ENCODE assay signal across 8 cellular contexts in the genomic region with DNA sequence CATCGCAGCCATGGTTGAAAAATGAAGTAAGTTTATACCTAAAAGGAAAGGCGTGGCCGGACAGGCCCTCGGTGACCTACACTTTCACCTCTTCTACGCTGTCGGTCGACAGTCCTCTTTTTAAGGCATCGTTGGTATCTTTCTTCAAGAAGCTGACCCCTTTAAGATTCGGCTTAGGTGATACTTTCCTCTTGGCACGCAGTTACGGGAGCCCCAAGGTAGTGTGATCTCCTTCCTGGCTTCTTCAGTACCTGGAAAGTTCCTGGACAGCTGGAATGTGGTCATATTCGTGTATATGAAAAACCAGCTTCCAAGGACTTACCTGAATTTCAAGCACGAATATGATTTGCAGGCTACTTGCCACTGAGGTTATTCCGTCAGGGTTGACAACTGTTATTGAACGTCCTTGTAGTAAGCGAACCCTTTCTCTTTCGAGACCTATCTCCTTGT. TPM values are rescaled to one million over a fixed set of nuclear protein-coding genes. Genes with fewer than 3 reads are reported as not detected.
DNase-seq lines count a peak whose midpoint lies in the region; ATAC-seq and TF ChIP-seq lines count a peak whose summit lies in the region.

No MANE protein-coding gene starts in this region.

- peak; percentile 59 for DNase-seq in activated CD8-positive, alpha-beta memory T cell treated with anti-CD3 and anti-CD28 coated beads for 24 hours
- no peak for DNase-seq in activated CD8-positive, alpha-beta memory T cell treated with anti-CD3 and anti-CD28 coated beads, Interleukin-2, amount 50 U/mL, for 4 hours
- no peak for DNase-seq in activated T-helper 2 cell treated with anti-CD3 and anti-CD28 coated beads, Interferon-gamma antibody, Interleukin-2, Interleukin-4, amounts not matched to agents 10 μg/mL and 5 μg/mL and 100 μg/mL, durations not matched to agents 14 hours and 24 hours and 36 hours (ENCODE audit: low spot score)
- DNase-seq in thyroid gland (no peak), dermis blood vessel endothelial cell (no peak), HK-2 (ENCODE audit: unreplicated experiment) (no peak)

- peak overlapping the region; percentile 22 to 69 (median 62) for H3K4me3 ChIP-seq in liver (ENCODE audit: low read depth in 1 of 3, low read length in 3 of 3)
- peak overlapping the region in 1 of 3 donors; percentile 43 for H3K4me3 ChIP-seq in thyroid gland (replicated peaks in 1 of 3)

- peak overlapping the region; percentile 61 to 88 for H3K9ac ChIP-seq in liver (ENCODE audit: low read depth in 1 of 2, low read length in 2 of 2)

- TF ChIP-seq POLR2A in thyroid gland (IDR thresholded peaks at IDR 0.05): no peak

- H3K9me3 Mint-ChIP-seq in activated T-helper 2 cell treated with anti-CD3 and anti-CD28 coated beads, Interferon-gamma antibody, Interleukin-2, Interleukin-4, amounts not matched to agents 10 μg/mL and 5 μg/mL and 100 μg/mL, durations not matched to agents 14 hours and 24 hours and 36 hours: no peaks in the 10 kb centered on the region

- H3K4me1 ChIP-seq in liver (ENCODE audit: control insufficient read depth in 4 of 4, insufficient read depth in 4 of 4, low read length in 3 of 4) (peaks cover 9 to 20% (median 16%) of the 10 kb centered on the region in 4 donors), thyroid gland (peaks cover 15 to 22% of the 10 kb centered on the region in 2 donors)

- no peak for TF ChIP-seq CTCF in liver (IDR thresholded peaks at IDR 0.05; ENCODE audit: low read depth, low read length, missing input control)
- TF ChIP-seq CTCF in thyroid gland (IDR thresholded peaks at IDR 0.05): no peak

- peak overlapping the region; percentile 83 to 92 for H3K27ac ChIP-seq in liver (ENCODE audit: low read depth in 1 of 2, low read length in 2 of 2)
- H3K27ac ChIP-seq in thyroid gland: peak overlapping the region; percentile 97 to 99 (median 99)

- no peak for ATAC-seq in GM21423 (IDR thresholded peaks at IDR 0.05; ENCODE audit: unreplicated experiment)

- H3K4me3 Mint-ChIP-seq in activated T-helper 2 cell treated with anti-CD3 and anti-CD28 coated beads, Interferon-gamma antibody, Interleukin-2, Interleukin-4, amounts not matched to agents 10 μg/mL and 5 μg/mL and 100 μg/mL, durations not matched to agents 14 hours and 24 hours and 36 hours (ENCODE audit: low read depth): peak overlapping the region; percentile 83

- intact Hi-C loops in activated T-helper 2 cell treated with anti-CD3 and anti-CD28 coated beads, Interferon-gamma antibody, Interleukin-2, Interleukin-4, amounts not matched to agents 10 μg/mL and 5 μg/mL and 100 μg/mL, durations not matched to agents 14 hours and 24 hours and 36 hours (cut with micrococcal nuclease): loop anchor here (5.0 kb wide), 2 partner anchors 56 to 174 kb away; no protein-coding TSS in a partner anchor
- intact Hi-C loops in thyroid gland (cut with DNase I): loop anchor here (10.0 kb wide), 1 partner anchor 58 kb away; no protein-coding TSS in a partner anchor

- H3K36me3 Mint-ChIP-seq in activated T-helper 2 cell treated with anti-CD3 and anti-CD28 coated beads, Interferon-gamma antibody, Interleukin-2, Interleukin-4, amounts not matched to agents 10 μg/mL and 5 μg/mL and 100 μg/mL, durations not matched to agents 14 hours and 24 hours and 36 hours (ENCODE audit: low read depth): peaks cover 14% of the 10 kb centered on the region

- H3K9me3 ChIP-seq in liver (ENCODE audit: control insufficient read depth in 4 of 4, low read length in 3 of 4): no peaks in the 10 kb centered on the region
- no peaks in the 10 kb centered on the region for H3K9me3 ChIP-seq in thyroid gland

- no peaks in the 10 kb centered on the region for H3K27me3 Mint-ChIP-seq in activated T-helper 2 cell treated with anti-CD3 and anti-CD28 coated beads, Interferon-gamma antibody, Interleukin-2, Interleukin-4, amounts not matched to agents 10 μg/mL and 5 μg/mL and 100 μg/mL, durations not matched to agents 14 hours and 24 hours and 36 hours (ENCODE audit: low read depth)

- 92% methylated on average over 17 of the region's 17 CpGs for WGBS in liver
- 88 to 90% methylated on average over 17 of the region's 17 CpGs for WGBS in thyroid gland, 2 donors

- H3K36me3 ChIP-seq in liver (ENCODE audit: control insufficient read depth in 4 of 4, insufficient read depth in 3 of 4, low read depth in 1 of 4, low read length in 3 of 4) (no peaks in the 10 kb centered on the region), thyroid gland (no peaks in the 10 kb centered on the region)

- peak overlapping the region; percentile 92 for H3K27ac Mint-ChIP-seq in activated T-helper 2 cell treated with anti-CD3 and anti-CD28 coated beads, Interferon-gamma antibody, Interleukin-2, Interleukin-4, amounts not matched to agents 10 μg/mL and 5 μg/mL and 100 μg/mL, durations not matched to agents 14 hours and 24 hours and 36 hours

- TF ChIP-seq RAD21 in liver (IDR thresholded peaks at IDR 0.05): no peak

- H3K4me1 Mint-ChIP-seq in activated T-helper 2 cell treated with anti-CD3 and anti-CD28 coated beads, Interferon-gamma antibody, Interleukin-2, Interleukin-4, amounts not matched to agents 10 μg/mL and 5 μg/mL and 100 μg/mL, durations not matched to agents 14 hours and 24 hours and 36 hours (ENCODE audit: low read depth): peaks cover 54% of the 10 kb centered on the region

- no peaks in the 10 kb centered on the region for H3K27me3 ChIP-seq in liver (ENCODE audit: control insufficient read depth in 4 of 4, insufficient read depth in 4 of 4, low read length in 3 of 4)
- no peaks in the 10 kb centered on the region for H3K27me3 ChIP-seq in thyroid gland

TF ChIP-seq in liver, 16 proteins besides CTCF, POLR2A, EP300 and RAD21:
- TF ChIP-seq GABPA (IDR thresholded peaks at IDR 0.05 in 1 of 2, conservative IDR thresholded peaks at IDR 0.05 in 1 of 2) (no peak), FOXA1 (IDR thresholded peaks at IDR 0.05) (no peak)

RNA-seq across cellular contexts. Expression of a gene that starts 0.9 kb away (rescaled TPM):
- total RNA-seq in activated T-helper 2 cell treated with anti-CD3 and anti-CD28 coated beads, Interferon-gamma antibody, Interleukin-2, Interleukin-4, amounts not matched to agents 10 μg/mL and 5 μg/mL and 100 μg/mL, durations not matched to agents 14 hours and 24 hours and 36 hours: 38.2 and 40.9 TPM in 2 replicates
- total RNA-seq in liver (10 to 100 TPM; 25.5 to 26.5 TPM), thyroid gland (100 to 1,000 TPM; 119 to 165 (median 132) TPM), dermis blood vessel endothelial cell (92.7 and 133 TPM in 2 replicates)
- 10 to 100 TPM; 31.1 to 41.2 TPM for polyA plus RNA-seq in liver
